Comparison of ENCODE assay signal across 15 cellular contexts in the genomic region with DNA sequence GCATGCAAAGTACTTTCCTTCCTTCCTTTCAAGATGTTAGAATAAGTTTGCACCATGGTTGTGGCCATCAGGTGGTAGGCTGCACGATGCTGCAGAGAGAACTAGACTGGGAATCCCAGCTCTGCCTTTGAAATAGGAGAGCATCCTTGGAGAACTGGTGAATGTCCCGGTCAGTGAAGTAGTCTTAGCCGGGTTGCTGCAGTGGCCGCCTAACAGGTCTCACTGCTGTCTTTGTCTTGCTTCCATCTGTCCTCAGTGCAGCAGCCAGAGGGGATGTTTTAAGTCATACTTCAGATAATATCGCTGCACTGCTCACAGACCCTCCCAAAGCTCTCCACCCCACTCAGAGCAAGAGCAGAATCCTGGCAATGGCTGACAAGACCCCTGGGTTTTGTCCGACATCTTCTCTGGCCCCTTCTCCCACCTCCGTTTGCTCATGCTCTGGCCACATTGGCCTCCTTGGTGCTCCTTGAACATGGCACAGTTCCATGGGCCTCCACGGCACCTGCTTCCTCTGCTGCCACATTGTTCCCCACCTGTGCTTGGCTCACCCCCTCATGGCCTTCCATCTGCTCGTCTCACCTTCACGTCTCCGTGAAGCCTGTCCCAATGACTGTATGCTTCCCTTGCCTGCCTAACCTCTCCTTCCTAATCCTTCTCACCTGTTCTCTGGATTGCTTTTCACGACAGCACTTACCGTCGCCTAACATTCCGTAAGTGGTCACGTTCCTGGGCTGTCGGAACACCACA.
A peak's percentile ranks its signal among the peaks of the same experiment; 100 is the strongest.
DNase-seq lines count a peak whose midpoint lies in the region; ATAC-seq and TF ChIP-seq lines count a peak whose summit lies in the region.
"Had no signal": no experiment of that assay in that cellular context is flagged by ENCODE, and none has a peak within 500 bp of the region (broad histone marks: within the 10 kb centered on the region; RNA-seq: fewer than 3 reads in every experiment).

No MANE protein-coding gene starts in this region.

- no peak overlapping the region for H2BK5ac ChIP-seq in neuronal stem cell (ENCODE audit: low read length)

- H4K20me1 ChIP-seq in BLaER1 = no peaks in the 10 kb centered on the region
- no peaks in the 10 kb centered on the region for H4K20me1 ChIP-seq in BLaER1 treated with 17β-estradiol and CSF1 and Interleukin-3, amounts not matched to agents 10 nM and 100 nM

- H3K79me1 ChIP-seq in neuronal stem cell (ENCODE audit: low read depth, low read length) = no peaks in the 10 kb centered on the region

- no peak for TF ChIP-seq CTCF in GM13976 (IDR thresholded peaks at IDR 0.05; ENCODE audit: borderline replicate concordance, control extremely low read depth, extremely low read depth, insufficient read depth, missing control alignments)

- H2AK5ac ChIP-seq in neuronal stem cell (ENCODE audit: low read depth, low read length) = no peak overlapping the region

- H2BK120ac ChIP-seq in neuronal stem cell (ENCODE audit: low read depth, low read length) = no peak overlapping the region

- no peak overlapping the region for H2BK15ac ChIP-seq in neuronal stem cell (ENCODE audit: low read length)

- peak overlapping the region; percentile 14 for H3K14ac ChIP-seq in neuronal stem cell (ENCODE audit: low read length)

- H3K4ac ChIP-seq in neuronal stem cell (ENCODE audit: low read length) = no peak overlapping the region

- no peak overlapping the region for H2BK12ac ChIP-seq in neuronal stem cell (ENCODE audit: low read length)

- no peak overlapping the region for H4K8ac ChIP-seq in neuronal stem cell (ENCODE audit: low read depth, low read length)

- in situ Hi-C loops in GM13976 (cut with MboI; ENCODE audit: low sequenced_read_pairs, unreplicated experiment) = no loop called here

- H2AFZ ChIP-seq in neuronal stem cell (ENCODE audit: low read length) = no peak overlapping the region

- H3K4me1 ChIP-seq in BLaER1 (peaks cover 10% of the 10 kb centered on the region; the same call in 1 of the 2 replicates), neuronal stem cell (ENCODE audit: control insufficient read depth in 2 of 2, insufficient read depth in 1 of 2, low read depth in 1 of 2, low read length in 2 of 2) (no peaks in the 10 kb centered on the region)
- peaks cover 0 to 13% (median 2%) of the 10 kb centered on the region in 10 experiments; a peak in 8 of 20 replicates for H3K4me1 ChIP-seq in BLaER1 treated with 17β-estradiol and CSF1 and Interleukin-3, amounts not matched to agents 10 nM and 100 nM
- H3K4me1 ChIP-seq: HAP-1 had no signal

- no CpG with 5 or more reads among the region's 17 CpGs for WGBS in neuronal stem cell (ENCODE audit: extremely low coverage in 2 of 2, insufficient read length in 2 of 2, insufficient replicate concordance in 1 of 2), 2 donors

- H3K9me3 ChIP-seq in BLaER1 (peaks cover 7% of the 10 kb centered on the region; the same call in 1 of the 2 replicates), neuronal stem cell (replicated peaks in 1 of 2; ENCODE audit: control insufficient read depth in 2 of 2, insufficient read depth in 1 of 2, low read depth in 1 of 2, low read length in 2 of 2) (no peaks in the 10 kb centered on the region)
- H3K9me3 ChIP-seq in BLaER1 treated with 17β-estradiol and CSF1 and Interleukin-3, amounts not matched to agents 10 nM and 100 nM (replicated peaks in 1 of 11) = peaks cover 0 to 7% (median 0%) of the 10 kb centered on the region in 11 experiments; a peak in 3 of 22 replicates
- H3K9me3 ChIP-seq: HAP-1 had no signal

- H3K27ac ChIP-seq in BLaER1 (no peak overlapping the region), neuronal stem cell (replicated peaks; ENCODE audit: low read length) (no peak overlapping the region)
- H3K27ac ChIP-seq in BLaER1 treated with 17β-estradiol and CSF1 and Interleukin-3, amounts not matched to agents 10 nM and 100 nM = no peak overlapping the region

- no peak overlapping the region for H3K18ac ChIP-seq in neuronal stem cell (ENCODE audit: low read length)

- peak; percentile 63 to 67 for DNase-seq in cerebellar nuclear complex (lab: John Stamatoyannopoulos, UW)
- DNase-seq in neuronal stem cell (ENCODE audit: low spot score) = no peak
- DNase-seq in GM13976 (ENCODE audit: low spot score) = no peak
- DNase-seq: CD4-positive, alpha-beta T cell; CD8-positive, alpha-beta memory T cell; DMS 273 treated with DMSO at 0.1 percent for 48 hours; DMS79; EL; GF-D8; GOT3; HFFc6 had no signal

- H3K27me3 ChIP-seq in BLaER1 = no peaks in the 10 kb centered on the region
- H3K27me3 ChIP-seq in BLaER1 treated with 17β-estradiol and CSF1 and Interleukin-3, amounts not matched to agents 10 nM and 100 nM = no peaks in the 10 kb centered on the region
- no peaks in the 10 kb centered on the region for H3K27me3 ChIP-seq in neuronal stem cell (ENCODE audit: control insufficient read depth in 3 of 3, insufficient read depth in 3 of 3, low read depth in 1 of 3, low read length in 3 of 3)

- no peak overlapping the region for H3K4me3 ChIP-seq in BLaER1
- no peak overlapping the region for H3K4me3 ChIP-seq in BLaER1 treated with 17β-estradiol and CSF1 and Interleukin-3, amounts not matched to agents 10 nM and 100 nM
- H3K4me3 ChIP-seq in neuronal stem cell (ENCODE audit: low read length in 2 of 2) = no peak overlapping the region
- H3K4me3 ChIP-seq: HAP-1 had no signal

- peak overlapping the region; percentile 50 for H3K23ac ChIP-seq in neuronal stem cell (ENCODE audit: low read depth, low read length, poor library complexity)

- H3K36me3 ChIP-seq in BLaER1 (no peaks in the 10 kb centered on the region), neuronal stem cell (replicated peaks in 1 of 2; ENCODE audit: control insufficient read depth in 2 of 2, insufficient read depth in 2 of 2, low read length in 2 of 2) (no peaks in the 10 kb centered on the region)
- no peaks in the 10 kb centered on the region for H3K36me3 ChIP-seq in BLaER1 treated with 17β-estradiol and CSF1 and Interleukin-3, amounts not matched to agents 10 nM and 100 nM
- H3K36me3 ChIP-seq: HAP-1 had no signal

- H3K4me2 ChIP-seq in BLaER1 = 0 out of 2 replicates have a peak overlapping the region, but pooled peaks have one; percentile 0
- peak overlapping the region in 6 of 11 experiments; percentile 14 to 40 (median 28); a peak in 9 of 22 replicates for H3K4me2 ChIP-seq in BLaER1 treated with 17β-estradiol and CSF1 and Interleukin-3, amounts not matched to agents 10 nM and 100 nM
- no peak overlapping the region for H3K4me2 ChIP-seq in neuronal stem cell (ENCODE audit: insufficient read depth, low read length, poor library complexity, severe bottlenecking)

- H3K9ac ChIP-seq in BLaER1 = no peak overlapping the region
- H3K9ac ChIP-seq in BLaER1 treated with 17β-estradiol and CSF1 and Interleukin-3, amounts not matched to agents 10 nM and 100 nM = no peak overlapping the region
- no peak overlapping the region for H3K9ac ChIP-seq in neuronal stem cell (ENCODE audit: low read depth, low read length, poor library complexity)

- ATAC-seq in HG03196 (IDR thresholded peaks at IDR 0.05; ENCODE audit: unreplicated experiment) = no peak

- no peak overlapping the region for H4K91ac ChIP-seq in neuronal stem cell (ENCODE audit: low read depth, low read length, poor library complexity)

Comparison
In these comparisons a context has a peak if more than half of its experiments do, and no peak if none do; other contexts are left out.
1. DNase-seq: peak in cerebellar nuclear complex (2 of 2); none in neuronal stem cell (single experiment) and GM13976 (single experiment).